1 cellular context compared by ENCODE assay signal in genomic region chr3:39781025-39781424, GRCh38.
TF ChIP-seq lines count a peak whose summit lies in the region.

No MANE protein-coding gene starts in this region.

TF ChIP-seq in liver, 16 proteins besides CTCF, POLR2A, EP300 and RAD21 (continued from another document):
- no peak for TF ChIP-seq REST (IDR thresholded peaks at IDR 0.05)
- TF ChIP-seq FOXA2 (IDR thresholded peaks at IDR 0.05) = no peak
- no peak for TF ChIP-seq FOXA1 (IDR thresholded peaks at IDR 0.05)
- no peak for TF ChIP-seq SP1 (IDR thresholded peaks at IDR 0.05)
- TF ChIP-seq TAF1 (conservative IDR thresholded peaks at IDR 0.05) = no peak
TF ChIP-seq in liver: peak in this region for 0.
